Comparison of ENCODE assay signal across 13 cellular contexts in the genomic region with DNA sequence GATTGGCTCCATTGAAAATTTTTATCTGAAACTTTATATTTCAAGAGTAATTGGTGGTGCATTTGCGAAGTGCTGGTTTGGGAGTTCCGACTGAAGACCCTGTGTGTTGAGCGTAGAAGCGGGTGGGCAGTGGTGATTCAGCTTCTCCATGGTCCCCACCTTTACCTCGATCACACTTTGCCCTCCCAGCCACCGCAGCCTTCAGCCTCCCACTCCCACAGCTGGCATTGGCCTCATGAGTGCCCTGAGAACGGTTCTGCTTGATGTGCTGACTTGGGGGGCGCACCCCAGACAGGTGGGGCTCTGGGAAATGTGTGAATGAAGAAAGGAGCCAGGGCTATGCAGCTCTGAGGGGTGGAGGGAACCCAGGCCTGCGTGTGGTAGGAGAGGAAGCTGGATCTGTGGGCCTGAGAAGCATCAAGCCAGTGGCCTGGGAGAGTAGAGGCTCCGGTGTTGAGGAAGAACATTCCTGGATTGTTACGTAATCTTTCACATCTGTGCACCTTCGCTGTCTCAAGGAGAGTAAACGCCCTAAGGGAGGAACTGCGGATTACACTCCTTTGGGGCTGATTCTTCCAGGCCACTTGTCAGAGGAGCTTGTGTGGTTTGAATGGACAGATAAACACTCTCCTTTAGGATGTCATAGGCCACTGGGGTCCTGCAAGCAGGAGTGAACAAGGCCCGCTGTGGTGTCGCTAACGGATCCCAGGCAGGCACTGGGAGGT.
DNase-seq lines count a peak whose midpoint lies in the region; ATAC-seq and TF ChIP-seq lines count a peak whose summit lies in the region.
"Had no signal": no experiment of that assay in that cellular context is flagged by ENCODE, and none has a peak within 500 bp of the region (broad histone marks: within the 10 kb centered on the region; RNA-seq: fewer than 3 reads in every experiment).

No MANE protein-coding gene starts in this region.

- H3K4me3 ChIP-seq in choroid plexus epithelial cell (ENCODE audit: low read depth, low read length) (no peak overlapping the region), neuronal stem cell (ENCODE audit: low read length in 2 of 2) (peak overlapping the region in 1 of 2 donors; percentile 11), MG63 (no peak overlapping the region)
- H3K4me3 ChIP-seq: esophagus muscularis mucosa had no signal

- no peak overlapping the region for H3K4ac ChIP-seq in neuronal stem cell (ENCODE audit: low read length)

- DNase-seq in EH (ENCODE audit: low read depth) (peak; percentile 35), LoVo (ENCODE audit: low spot score) (peak; percentile 18), choroid plexus epithelial cell (ENCODE audit: low read depth) (peak; percentile 33), neuronal stem cell (ENCODE audit: low spot score) (no peak), MG63 (no peak), HK-2 (ENCODE audit: unreplicated experiment) (no peak), NCI-H82 (lab: John Stamatoyannopoulos, UW) (no peak)
- DNase-seq: activated CD4-positive, CD25-positive, alpha-beta regulatory T cell; NCI-H345; SHP77; stimulated activated CD4-positive, alpha-beta T cell treated with anti-CD3 and anti-CD28 coated beads, Interleukin-15, amount 100 ng/mL, for 24 hours had no signal

- no peak overlapping the region for H3K9ac ChIP-seq in neuronal stem cell (ENCODE audit: low read depth, low read length, poor library complexity)

- H3K4me2 ChIP-seq in neuronal stem cell (ENCODE audit: insufficient read depth, low read length, poor library complexity, severe bottlenecking) = no peak overlapping the region

- ATAC-seq in GM19397 (IDR thresholded peaks at IDR 0.05; ENCODE audit: unreplicated experiment) = no peak

- H2BK12ac ChIP-seq in neuronal stem cell (ENCODE audit: low read length) = peak overlapping the region; percentile 64

- H3K79me1 ChIP-seq in neuronal stem cell (ENCODE audit: low read depth, low read length) = no peaks in the 10 kb centered on the region

- no peak for TF ChIP-seq CTCF in choroid plexus epithelial cell (conservative IDR thresholded peaks at IDR 0.05; ENCODE audit: low read depth, low read length)

- no peak overlapping the region for H2AFZ ChIP-seq in neuronal stem cell (ENCODE audit: low read length)

- peaks cover 0 to 6% of the 10 kb centered on the region in 2 donors for H3K4me1 ChIP-seq in neuronal stem cell (ENCODE audit: control insufficient read depth in 2 of 2, insufficient read depth in 1 of 2, low read depth in 1 of 2, low read length in 2 of 2)

- H2BK120ac ChIP-seq in neuronal stem cell (ENCODE audit: low read depth, low read length) = no peak overlapping the region

- no peak overlapping the region for H4K91ac ChIP-seq in neuronal stem cell (ENCODE audit: low read depth, low read length, poor library complexity)

- H3K36me3 ChIP-seq in neuronal stem cell (replicated peaks in 1 of 2; ENCODE audit: control insufficient read depth in 2 of 2, insufficient read depth in 2 of 2, low read length in 2 of 2) = no peaks in the 10 kb centered on the region
- H3K36me3 ChIP-seq in MG63 = no peaks in the 10 kb centered on the region

- peak overlapping the region; percentile 79 for H3K18ac ChIP-seq in neuronal stem cell (ENCODE audit: low read length)

- peak overlapping the region; percentile 64 for H2AK5ac ChIP-seq in neuronal stem cell (ENCODE audit: low read depth, low read length)

- no peak overlapping the region for H2BK15ac ChIP-seq in neuronal stem cell (ENCODE audit: low read length)

- no peaks in the 10 kb centered on the region for H3K9me3 ChIP-seq in neuronal stem cell (replicated peaks in 1 of 2; ENCODE audit: control insufficient read depth in 2 of 2, insufficient read depth in 1 of 2, low read depth in 1 of 2, low read length in 2 of 2)
- H3K9me3 ChIP-seq in MG63 = no peaks in the 10 kb centered on the region
- H3K9me3 ChIP-seq: esophagus muscularis mucosa had no signal

- H3K23ac ChIP-seq in neuronal stem cell (ENCODE audit: low read depth, low read length, poor library complexity) = no peak overlapping the region

- H3K27ac ChIP-seq in neuronal stem cell (replicated peaks; ENCODE audit: low read length) = peak overlapping the region; percentile 8
- H3K27ac ChIP-seq: esophagus muscularis mucosa had no signal

- no peak overlapping the region for H3K14ac ChIP-seq in neuronal stem cell (ENCODE audit: low read length)

- no peak overlapping the region for H4K8ac ChIP-seq in neuronal stem cell (ENCODE audit: low read depth, low read length)

- no CpG with 5 or more reads among the region's 17 CpGs for WGBS in neuronal stem cell (ENCODE audit: extremely low coverage in 2 of 2, insufficient read length in 2 of 2, insufficient replicate concordance in 1 of 2), 2 donors

- peaks cover 0 to 6% (median 0%) of the 10 kb centered on the region in 3 experiments for H3K27me3 ChIP-seq in neuronal stem cell (ENCODE audit: control insufficient read depth in 3 of 3, insufficient read depth in 3 of 3, low read depth in 1 of 3, low read length in 3 of 3)
- no peaks in the 10 kb centered on the region for H3K27me3 ChIP-seq in MG63
- H3K27me3 ChIP-seq: esophagus muscularis mucosa had no signal

- no peak overlapping the region for H2BK5ac ChIP-seq in neuronal stem cell (ENCODE audit: low read length)

Comparison
In these comparisons a context has a peak if more than half of its experiments do, and no peak if none do; other contexts are left out.
1. DNase-seq: peak in EH (single experiment), LoVo (single experiment) and choroid plexus epithelial cell (single experiment); none in neuronal stem cell (single experiment), MG63 (single experiment), HK-2 (single experiment) and NCI-H82 (single experiment).